Comparison of ENCODE assay signal across 9 cellular contexts in genomic region chr9:95047452-95048224, GRCh38.
DNase-seq lines count a peak whose midpoint lies in the region; ATAC-seq, FAIRE-seq and TF ChIP-seq lines count a peak whose summit lies in the region.
"Had no signal": no experiment of that assay in that cellular context is flagged by ENCODE, and none has a peak within 500 bp of the region (broad histone marks: within the 10 kb centered on the region; RNA-seq: fewer than 3 reads in every experiment).

No MANE protein-coding gene starts in this region.

- peak overlapping the region; percentile 33; the same call in 1 of the 2 replicates for H3K4me2 ChIP-seq in K562 (ENCODE audit: insufficient read depth, low read length)

- no peak for TF ChIP-seq RAD21 in K562 (CRISPR knock-in tag; conservative IDR thresholded peaks at IDR 0.05 in 1 of 2, IDR thresholded peaks at IDR 0.05 in 1 of 2)

- no peaks in the 10 kb centered on the region for H4K20me1 ChIP-seq in K562 (replicated peaks; ENCODE audit: control insufficient read depth, insufficient read depth, low read length)

- H3K27me3 ChIP-seq in heart left ventricle (peaks cover 0 to 2% (median 0%) of the 10 kb centered on the region in 9 donors), K562 (ENCODE audit: control insufficient read depth in 2 of 2, insufficient read depth in 2 of 2, low read length in 2 of 2) (no peaks in the 10 kb centered on the region), H7 (ENCODE audit: control insufficient read depth, insufficient read depth, low read length) (peaks cover 20% of the 10 kb centered on the region)

- 37 to 42% (median 40%) methylated on average over 3 of the region's 3 CpGs for WGBS in heart left ventricle, 4 donors
- WGBS in K562 (ENCODE audit: insufficient coverage, low coverage, missing lambda C conversion rate), result 30% methylated on average over 3 of the region's 3 CpGs
- 34% methylated on average over 3 of the region's 3 CpGs for WGBS in urinary bladder

- in situ Hi-C loops in K562 (cut with MboI), result no loop called here

- no peak for FAIRE-seq in K562 (lab: Jason Lieb, UNC)

- peak overlapping the region; percentile 67 for H3K4me3 Mint-ChIP-seq in mesothelial cell of epicardium

- H2AFZ ChIP-seq in K562 (ENCODE audit: low read depth, low read length), result no peak overlapping the region

- no peaks in the 10 kb centered on the region for H3K27me3 Mint-ChIP-seq in mesothelial cell of epicardium (ENCODE audit: low read depth)

- CTCF ChIA-PET in K562 (lab: Yijun Ruan, JAX; ENCODE audit: low intra/inter-chr PET ratio), result no interaction called here

- intact Hi-C loops in heart left ventricle (cut with DNase I), result loop anchor here in 3 of 10 donors (2.0 to 5.0 kb wide), 2 partner anchors 40 to 41 kb away; no protein-coding TSS in a partner anchor
- intact Hi-C loops in left ventricle myocardium superior (cut with micrococcal nuclease), result no loop called here
- intact Hi-C loops in K562 (cut with micrococcal nuclease), result no loop called here

- H3K27ac ChIP-seq in heart left ventricle (peak overlapping the region in 11 of 12 donors; percentile 68 to 90 (median 82)), K562 (ENCODE audit: extremely low read depth, low read depth, low read length) (no peak overlapping the region), urinary bladder (ENCODE audit: low read depth) (peak overlapping the region; percentile 16)

- POLR2A ChIA-PET in K562 (lab: Yijun Ruan, JAX), result interaction anchor here (0.7 kb wide), 1 partner anchor 95 kb away, joined by 3 read pairs; no protein-coding TSS in a partner anchor

- DNase-seq in heart left ventricle, result no peak
- no peak for DNase-seq in left ventricle myocardium superior
- DNase-seq in K562 (ENCODE audit: extremely low read depth in 1 of 4, low spot score in 3 of 4), result no peak
- DNase-seq in mesothelial cell of epicardium (ENCODE audit: low spot score in 2 of 2, unreplicated experiment in 2 of 2), result no peak
- no peak for DNase-seq in putamen (ENCODE audit: low spot score)
- DNase-seq in NCI-H2029 treated with DMSO at 0.1 percent for 48 hours (lab: John Stamatoyannopoulos, UW), result no peak
- DNase-seq in H7, result no peak

- ATAC-seq in heart left ventricle (no peak), left ventricle myocardium superior (no peak), K562 (no peak)

- H3K9me1 ChIP-seq in K562 (ENCODE audit: control insufficient read depth, insufficient read depth, low read length), result no peaks in the 10 kb centered on the region

- H3K79me2 ChIP-seq in K562 (ENCODE audit: control insufficient read depth, insufficient read depth, low read length), result peaks cover 3% of the 10 kb centered on the region; the same call in 1 of the 3 replicates

- BruUV-seq in K562 (replicated peaks; lab: Mats Ljungman, UMichigan), result no TSS peak

- H3K9me3 Mint-ChIP-seq in mesothelial cell of epicardium, result no peaks in the 10 kb centered on the region
- H3K9me3 Mint-ChIP-seq: stimulated activated naive CD8-positive, alpha-beta T cell treated with anti-CD3 and anti-CD28 coated beads, Interleukin-15, amount 100 ng/mL, for 72 hours had no signal

- TF ChIP-seq POLR2A in heart left ventricle (IDR thresholded peaks at IDR 0.05), result no peak
- no peak for TF ChIP-seq POLR2A in K562 (conservative IDR thresholded peaks at IDR 0.05)

- H3K27ac Mint-ChIP-seq in mesothelial cell of epicardium, result peak overlapping the region; percentile 76
- H3K27ac Mint-ChIP-seq: stimulated activated naive CD8-positive, alpha-beta T cell treated with anti-CD3 and anti-CD28 coated beads, Interleukin-15, amount 100 ng/mL, for 72 hours had no signal

- H3K9me3 ChIP-seq in heart left ventricle, result no peaks in the 10 kb centered on the region
- H3K9me3 ChIP-seq in K562 (replicated peaks; ENCODE audit: control insufficient read depth, insufficient read depth, low read depth, low read length), result no peaks in the 10 kb centered on the region

- peaks cover 6 to 98% (median 59%) of the 10 kb centered on the region in 12 donors for H3K4me1 ChIP-seq in heart left ventricle
- peaks cover 2 to 13% of the 10 kb centered on the region in 2 experiments; a peak in 4 of 5 replicates for H3K4me1 ChIP-seq in K562 (replicated peaks in 1 of 2; ENCODE audit: control insufficient read depth in 2 of 2, insufficient read depth in 2 of 2, low read length in 2 of 2)
- H3K4me1 ChIP-seq in urinary bladder (ENCODE audit: insufficient read depth), result no peaks in the 10 kb centered on the region

- no peak overlapping the region for H3K9ac ChIP-seq in K562 (ENCODE audit: insufficient read depth in 1 of 2, low read depth in 2 of 2, low read length in 2 of 2)

- peaks cover 54% of the 10 kb centered on the region for H3K4me1 Mint-ChIP-seq in mesothelial cell of epicardium

- H3K36me3 Mint-ChIP-seq in mesothelial cell of epicardium, result no peaks in the 10 kb centered on the region

- H3K4me3 ChIP-seq in heart left ventricle (peak overlapping the region in 10 of 12 donors; percentile 39 to 65 (median 56)), K562 (peak overlapping the region; percentile 46; the same call in 1 of the 2 replicates), urinary bladder (ENCODE audit: low read depth, low read length) (peak overlapping the region; percentile 83), H7 (ENCODE audit: insufficient read depth, low read depth, low read length) (no peak overlapping the region)

- no peak for TF ChIP-seq EP300 in K562 (IDR thresholded peaks at IDR 0.05; ENCODE audit: low read length)

- H3K36me3 ChIP-seq in heart left ventricle (peaks cover 0 to 31% (median 7%) of the 10 kb centered on the region in 9 donors), K562 (ENCODE audit: control insufficient read depth, insufficient read depth, low read length) (0 out of 3 replicates have a peak, but pooled peaks cover 2% of the 10 kb centered on the region), urinary bladder (ENCODE audit: insufficient read depth) (no peaks in the 10 kb centered on the region), H7 (replicated peaks; ENCODE audit: control insufficient read depth, insufficient read depth, low read length) (no peaks in the 10 kb centered on the region)

- TF ChIP-seq CTCF in heart left ventricle (IDR thresholded peaks at IDR 0.05), result no peak
- no peak for TF ChIP-seq CTCF in K562 (IDR thresholded peaks at IDR 0.05 in 2 of 3, conservative IDR thresholded peaks at IDR 0.05 in 1 of 3; ENCODE audit: insufficient read depth in 2 of 3, low read depth in 1 of 3, low read length in 3 of 3)
- TF ChIP-seq CTCF in mesothelial cell of epicardium (IDR thresholded peaks at IDR 0.05; ENCODE audit: unreplicated experiment), result no peak

TF ChIP-seq in K562, 482 proteins besides CTCF, POLR2A, EP300 and RAD21 (continues in another document):
- TF ChIP-seq MIER1 (IDR thresholded peaks at IDR 0.05; ENCODE audit: low read depth) (no peak), RBM34 (IDR thresholded peaks at IDR 0.05; ENCODE audit: borderline replicate concordance, insufficient read depth, low read length) (no peak), ZNF609 (CRISPR knock-in tag; IDR thresholded peaks at IDR 0.05; ENCODE audit: borderline replicate concordance) (no peak), ZKSCAN8 (CRISPR knock-in tag; IDR thresholded peaks at IDR 0.05) (no peak), DEAF1 (CRISPR knock-in tag; IDR thresholded peaks at IDR 0.05) (no peak), EWSR1 (IDR thresholded peaks at IDR 0.05; ENCODE audit: borderline replicate concordance, low read depth, partially characterized antibody) (no peak)
